Comparison of ENCODE assay signal across 8 cellular contexts in genomic region chr11:116217006-116217405, GRCh38.
DNase-seq lines count a peak whose midpoint lies in the region; ATAC-seq and TF ChIP-seq lines count a peak whose summit lies in the region.

No MANE protein-coding gene starts in this region.

- H3K4me3 Mint-ChIP-seq in activated T-cell treated with anti-CD3 and anti-CD28 coated beads, Interleukin-2, amount 50 U/mL, for 4 hours, result no peak overlapping the region

- no peaks in the 10 kb centered on the region for H3K27me3 ChIP-seq in sigmoid colon

- intact Hi-C loops in sigmoid colon (cut with DNase I), result loop anchor here (2.0 to 10.0 kb wide), 2 partner anchors 60 to 478 kb away; no protein-coding TSS in a partner anchor

- no peak for ATAC-seq in activated T-cell treated with anti-CD3 and anti-CD28 coated beads, Interleukin-2, amount 50 U/mL, for 4 hours

- no peaks in the 10 kb centered on the region for H3K36me3 ChIP-seq in sigmoid colon

- no peak overlapping the region for H3K27ac ChIP-seq in sigmoid colon

- DNase-seq in AG20443 (ENCODE audit: low spot score), result peak; percentile 55
- DNase-seq in GM12864 (ENCODE audit: low read depth), result no peak
- DNase-seq in SHP77 treated with DMSO at 0.1 percent for 48 hours (lab: John Stamatoyannopoulos, UW), result peak; percentile 24
- peak; percentile 64 for DNase-seq in fibroblast of pulmonary artery (ENCODE audit: low read depth)
- no peak for DNase-seq in sigmoid colon
- no peak for DNase-seq in activated T-cell treated with anti-CD3 and anti-CD28 coated beads, Interleukin-2, amount 50 U/mL, for 4 hours
- DNase-seq in occipital lobe (lab: John Stamatoyannopoulos, UW), result no peak
- DNase-seq in NCI-H2029 treated with DMSO at 0.1 percent for 48 hours (lab: John Stamatoyannopoulos, UW), result no peak

- WGBS in sigmoid colon, 2 donors, result 6 to 42% methylated on average over 6 of the region's 6 CpGs

- H3K9me3 Mint-ChIP-seq in activated T-cell treated with anti-CD3 and anti-CD28 coated beads, Interleukin-2, amount 50 U/mL, for 4 hours, result no peaks in the 10 kb centered on the region

- H3K27me3 Mint-ChIP-seq in activated T-cell treated with anti-CD3 and anti-CD28 coated beads, Interleukin-2, amount 50 U/mL, for 4 hours (ENCODE audit: low read depth), result peaks cover 7% of the 10 kb centered on the region

- H3K4me3 ChIP-seq in GM12864 (ENCODE audit: low read depth, low read length) (no peak overlapping the region), fibroblast of pulmonary artery (replicated peaks; ENCODE audit: low read depth, low read length) (no peak overlapping the region), sigmoid colon (no peak overlapping the region)

- no peak for TF ChIP-seq EP300 in sigmoid colon (IDR thresholded peaks at IDR 0.05)

- no peaks in the 10 kb centered on the region for H3K4me1 Mint-ChIP-seq in activated T-cell treated with anti-CD3 and anti-CD28 coated beads, Interleukin-2, amount 50 U/mL, for 4 hours (ENCODE audit: low read depth)

- TF ChIP-seq CTCF in GM12864 (IDR thresholded peaks at IDR 0.05; ENCODE audit: low read depth, low read length, missing control alignments) (peak; percentile 72), fibroblast of pulmonary artery (IDR thresholded peaks at IDR 0.05; ENCODE audit: low read length, missing control alignments) (peak; percentile 89), sigmoid colon (IDR thresholded peaks at IDR 0.05) (peak in 3 of 4 experiments; percentile 39 to 85 (median 45))

- no peak for TF ChIP-seq POLR2A in sigmoid colon (IDR thresholded peaks at IDR 0.05)

- no peaks in the 10 kb centered on the region for H3K9me3 ChIP-seq in sigmoid colon

- H3K4me1 ChIP-seq in sigmoid colon, result no peaks in the 10 kb centered on the region

- no peaks in the 10 kb centered on the region for H3K36me3 Mint-ChIP-seq in activated T-cell treated with anti-CD3 and anti-CD28 coated beads, Interleukin-2, amount 50 U/mL, for 4 hours (ENCODE audit: insufficient read depth)

Comparison
In these comparisons a context has a peak if more than half of its experiments do, and no peak if none do; other contexts are left out.
1. DNase-seq: peak in AG20443 (single experiment), SHP77 treated with DMSO at 0.1 percent for 48 hours (single experiment) and fibroblast of pulmonary artery (single experiment); none in GM12864 (single experiment), sigmoid colon (single experiment), activated T-cell treated with anti-CD3 and anti-CD28 coated beads, Interleukin-2, amount 50 U/mL, for 4 hours (single experiment), occipital lobe (single experiment) and NCI-H2029 treated with DMSO at 0.1 percent for 48 hours (single experiment).
2. Peak in every context shown above with its lines, with median percentiles within 50 percentile points of each other: CTCF ChIP-seq.